ENCODE assay signal across 20 cellular contexts in genomic region chr5:163585206-163585605, GRCh38.
DNase-seq lines count a peak whose midpoint lies in the region; TF ChIP-seq lines count a peak whose summit lies in the region.
"Had no signal": no experiment of that assay in that cellular context is flagged by ENCODE, and none has a peak within 500 bp of the region (broad histone marks: within the 10 kb centered on the region; RNA-seq: fewer than 3 reads in every experiment).

No MANE protein-coding gene starts in this region.

- H3K4me3 ChIP-seq in mammary epithelial cell (replicated peaks in 1 of 3; ENCODE audit: insufficient read depth in 1 of 3, low read depth in 2 of 3, low read length in 3 of 3) (no peak overlapping the region), breast epithelium (no peak overlapping the region), SJSA1 (no peak overlapping the region), fibroblast of the aortic adventitia (ENCODE audit: low read depth, low read length) (no peak overlapping the region), H7 (ENCODE audit: insufficient read depth, low read depth, low read length) (no peak overlapping the region)
- H3K4me3 ChIP-seq: tibial nerve had no signal

- peaks cover 13% of the 10 kb centered on the region for H3K4me1 ChIP-seq in mammary epithelial cell (ENCODE audit: insufficient read depth, low read length)
- no peaks in the 10 kb centered on the region for H3K4me1 ChIP-seq in breast epithelium
- peaks cover 22% of the 10 kb centered on the region for H3K4me1 ChIP-seq in SJSA1 (replicated peaks)
- H3K4me1 ChIP-seq: tibial nerve had no signal

- H3K9me3 ChIP-seq in mammary epithelial cell (replicated peaks; ENCODE audit: insufficient read depth, low read length): no peaks in the 10 kb centered on the region
- no peaks in the 10 kb centered on the region for H3K9me3 ChIP-seq in breast epithelium
- H3K9me3 ChIP-seq in SJSA1 (replicated peaks): no peaks in the 10 kb centered on the region
- H3K9me3 ChIP-seq: tibial nerve had no signal

- in situ Hi-C loops in mammary epithelial cell (cut with MboI; ENCODE audit: low sequenced_read_pairs in 2 of 2): no loop called here

- intact Hi-C loops in mammary epithelial cell (cut with micrococcal nuclease) (loop anchor here (5.0 kb wide), 1 partner anchor 62 kb away; no protein-coding TSS in a partner anchor), breast epithelium (cut with DNase I; ENCODE audit: low total_unique reads) (no loop called here)

- H4K20me1 ChIP-seq in mammary epithelial cell (ENCODE audit: insufficient read depth, low read length): no peaks in the 10 kb centered on the region

- dilution Hi-C loops in mammary epithelial cell (cut with HindIII; ENCODE audit: low sequenced_read_pairs): no loop called here

- H3K27me3 ChIP-seq in mammary epithelial cell (ENCODE audit: insufficient read depth, low read length): no peaks in the 10 kb centered on the region
- no peaks in the 10 kb centered on the region for H3K27me3 ChIP-seq in breast epithelium
- H3K27me3 ChIP-seq in SJSA1 (replicated peaks): no peaks in the 10 kb centered on the region
- no peaks in the 10 kb centered on the region for H3K27me3 ChIP-seq in H7 (ENCODE audit: control insufficient read depth, insufficient read depth, low read length)
- H3K27me3 ChIP-seq: tibial nerve had no signal

- CTCF ChIA-PET in mammary epithelial cell (lab: Charles Lee; ENCODE audit: low non-redundant PET): no interaction called here

- H3K36me3 ChIP-seq in mammary epithelial cell (ENCODE audit: insufficient read depth, low read length) (no peaks in the 10 kb centered on the region), breast epithelium (no peaks in the 10 kb centered on the region), SJSA1 (no peaks in the 10 kb centered on the region), H7 (replicated peaks; ENCODE audit: control insufficient read depth, insufficient read depth, low read length) (no peaks in the 10 kb centered on the region)
- H3K36me3 ChIP-seq: tibial nerve, WERI-Rb-1 had no signal

- no TSS peak for BruUV-seq in mammary epithelial cell (replicated peaks; lab: Mats Ljungman, UMichigan)

- no peak overlapping the region for H2AFZ ChIP-seq in mammary epithelial cell (ENCODE audit: low read depth, low read length)

- TF ChIP-seq POLR2A in breast epithelium (IDR thresholded peaks at IDR 0.05): no peak

- H3K79me2 ChIP-seq in mammary epithelial cell (ENCODE audit: insufficient read depth, low read length): no peaks in the 10 kb centered on the region

- H3K9ac ChIP-seq in mammary epithelial cell (ENCODE audit: insufficient read depth, low read length): no peak overlapping the region

- H3K27ac ChIP-seq in mammary epithelial cell (ENCODE audit: insufficient read depth, low read depth, low read length) (no peak overlapping the region), breast epithelium (no peak overlapping the region), SJSA1 (peak overlapping the region; percentile 82)
- H3K27ac ChIP-seq: tibial nerve, WERI-Rb-1 had no signal

- DNase-seq in mammary epithelial cell (peak; percentile 79), breast epithelium (ENCODE audit: low spot score in 2 of 2) (no peak), SJSA1 (ENCODE audit: low read depth in 1 of 2, low spot score in 2 of 2) (peak; percentile 55), fibroblast of the aortic adventitia (ENCODE audit: low read depth) (peak; percentile 51), H7 (no peak), RPMI8226 (no peak)
- no peak for DNase-seq in stimulated activated CD4-positive, alpha-beta T cell treated with anti-CD3 and anti-CD28 coated beads, Interleukin-4, amount 100 ng/mL, for 4 hours
- DNase-seq in activated T-cell treated with anti-CD3 and anti-CD28 coated beads, Interleukin-2, amount 50 U/mL, for 48 hours: no peak
- DNase-seq: activated CD4-positive, alpha-beta T cell treated with anti-CD3 and anti-CD28 coated beads, Interleukin-2, amount 50 U/mL, for 4 hours; activated naive CD4-positive, alpha-beta T cell treated with anti-CD3 and anti-CD28 coated beads for 36 hours; activated T-cell treated with anti-CD3 and anti-CD28 coated beads for 4 hours; aorta; DMS153; left cardiac atrium; NCI-H526 treated with DMSO at 0.1 percent for 48 hours; SHP77 treated with DMSO at 0.1 percent for 48 hours; stimulated activated CD4-positive, alpha-beta T cell treated with anti-CD3 and anti-CD28 coated beads, Interleukin-1b, Interleukin-23, amount 100 ng/mL, for 48 hours; stimulated activated naive CD4-positive, alpha-beta T cell treated with Interleukin-2 at 50 U/mL for 16 hours; WERI-Rb-1 had no signal

- TF ChIP-seq CTCF in mammary epithelial cell (conservative IDR thresholded peaks at IDR 0.05 in 1 of 2, IDR thresholded peaks at IDR 0.05 in 1 of 2; ENCODE audit: extremely low read depth in 1 of 2, insufficient read depth in 1 of 2, low read depth in 1 of 2, low read length in 2 of 2): no peak
- TF ChIP-seq CTCF in breast epithelium (IDR thresholded peaks at IDR 0.05): no peak
- no peak for TF ChIP-seq CTCF in fibroblast of the aortic adventitia (IDR thresholded peaks at IDR 0.05; ENCODE audit: insufficient read depth, low read length)

- 20% methylated on average over 1 of the region's 1 CpG for WGBS in mammary epithelial cell (ENCODE audit: low coverage, missing lambda C conversion rate)

- H3K4me2 ChIP-seq in mammary epithelial cell (ENCODE audit: insufficient read depth, low read depth, low read length): peak overlapping the region; percentile 30

Comparison
In these comparisons a context has a peak if more than half of its experiments do, and no peak if none do; other contexts are left out.
1. DNase-seq: peak in mammary epithelial cell (single experiment), SJSA1 (2 of 2) and fibroblast of the aortic adventitia (single experiment); none in breast epithelium (0 of 2), H7 (single experiment), stimulated activated CD4-positive, alpha-beta T cell treated with anti-CD3 and anti-CD28 coated beads, Interleukin-4, amount 100 ng/mL, for 4 hours (0 of 2), activated T-cell treated with anti-CD3 and anti-CD28 coated beads, Interleukin-2, amount 50 U/mL, for 48 hours (0 of 2) and RPMI8226 (single experiment).